ENCODE assay signal across 10 cellular contexts in genomic region chrY:14524246-14525180, GRCh38. TPM values are rescaled to one million over a fixed set of nuclear protein-coding genes. Genes with fewer than 3 reads are reported as not detected.
DNase-seq lines count a peak whose midpoint lies in the region; TF ChIP-seq lines count a peak whose summit lies in the region.
"Had no signal": no experiment of that assay in that cellular context is flagged by ENCODE, and none has a peak within 500 bp of the region (broad histone marks: within the 10 kb centered on the region; RNA-seq: fewer than 3 reads in every experiment).

TSS of gene NLGN4Y (plus strand) at chrY:14524529. CDS start at chrY:14622120, 97,591 bp downstream.

- peaks cover 30% of the 10 kb centered on the region for H3K27me3 Mint-ChIP-seq in T-helper 1 cell treated with Interleukin-12 subunit alpha and Interleukin-12 subunit beta and Interleukin-4 antibody, amounts not matched to agents 30 μg/mL and 1 μg/mL, for 36 hours (ENCODE audit: low read depth)

- no peak within 1 kb of the TSS for H3K27ac Mint-ChIP-seq in T-helper 1 cell treated with Interleukin-12 subunit alpha and Interleukin-12 subunit beta and Interleukin-4 antibody, amounts not matched to agents 30 μg/mL and 1 μg/mL, for 36 hours

- no peaks in the 10 kb centered on the region for H3K36me3 ChIP-seq in effector memory CD4-positive, alpha-beta T cell (ENCODE audit: control insufficient read depth, insufficient read depth, low read length)
- H3K36me3 ChIP-seq in spleen: no peaks in the 10 kb centered on the region
- no peaks in the 10 kb centered on the region for H3K36me3 ChIP-seq in ascending aorta
- H3K36me3 ChIP-seq: BLaER1, upper lobe of left lung had no signal

- peaks cover 2% of the 10 kb centered on the region for H3K4me1 Mint-ChIP-seq in T-helper 1 cell treated with Interleukin-12 subunit alpha and Interleukin-12 subunit beta and Interleukin-4 antibody, amounts not matched to agents 30 μg/mL and 1 μg/mL, for 36 hours (ENCODE audit: low read depth)

- no peak within 1 kb of the TSS for H3K27ac ChIP-seq in effector memory CD4-positive, alpha-beta T cell (ENCODE audit: insufficient read depth, low read length, poor library complexity, severe bottlenecking)
- H3K27ac ChIP-seq in spleen (peak within 1 kb of the TSS in 1 of 8 donors; percentile 11), ascending aorta (no peak within 1 kb of the TSS)
- H3K27ac ChIP-seq: BLaER1 had no signal

- DNase-seq in T-helper 1 cell: no peak
- DNase-seq in MV-4-11 (lab: John Stamatoyannopoulos, UW): peak; percentile 51
- no peak for DNase-seq in effector memory CD4-positive, alpha-beta T cell
- peak; percentile 55 for DNase-seq in putamen (ENCODE audit: low spot score)
- no peak for DNase-seq in spleen
- no peak for DNase-seq in NCI-H1694 treated with DMSO at 0.1 percent for 48 hours (lab: John Stamatoyannopoulos, UW)
- DNase-seq in ascending aorta (ENCODE audit: low spot score in 2 of 2): no peak

- peak within 1 kb of the TSS; percentile 68 for H3K4me3 Mint-ChIP-seq in T-helper 1 cell treated with Interleukin-12 subunit alpha and Interleukin-12 subunit beta and Interleukin-4 antibody, amounts not matched to agents 30 μg/mL and 1 μg/mL, for 36 hours

- intact Hi-C loops in spleen (cut with DNase I; ENCODE audit: low total_unique reads): no loop called here
- intact Hi-C loops in ascending aorta (cut with DNase I): no loop called here

- H3K36me3 Mint-ChIP-seq in T-helper 1 cell treated with Interleukin-12 subunit alpha and Interleukin-12 subunit beta and Interleukin-4 antibody, amounts not matched to agents 30 μg/mL and 1 μg/mL, for 36 hours (ENCODE audit: low read depth): no peaks in the 10 kb centered on the region

- no peaks in the 10 kb centered on the region for H3K9me3 ChIP-seq in effector memory CD4-positive, alpha-beta T cell (ENCODE audit: control insufficient read depth, low read length)
- no peaks in the 10 kb centered on the region for H3K9me3 ChIP-seq in spleen
- no peaks in the 10 kb centered on the region for H3K9me3 ChIP-seq in ascending aorta
- H3K9me3 ChIP-seq: BLaER1, upper lobe of left lung had no signal

- TF ChIP-seq CTCF in spleen (IDR thresholded peaks at IDR 0.05 in 8 of 11, conservative IDR thresholded peaks at IDR 0.05 in 3 of 11) (no peak), ascending aorta (IDR thresholded peaks at IDR 0.05) (no peak)

- peak within 1 kb of the TSS; percentile 40 for H3K4me3 ChIP-seq in effector memory CD4-positive, alpha-beta T cell (ENCODE audit: insufficient read depth, low read depth, low read length, poor library complexity, severe bottlenecking)
- H3K4me3 ChIP-seq in spleen (peak within 1 kb of the TSS in 3 of 8 donors; percentile 25 to 43 (median 37)), ascending aorta (no peak within 1 kb of the TSS)
- H3K4me3 ChIP-seq: BLaER1 had no signal

- H3K9me3 Mint-ChIP-seq in T-helper 1 cell treated with Interleukin-12 subunit alpha and Interleukin-12 subunit beta and Interleukin-4 antibody, amounts not matched to agents 30 μg/mL and 1 μg/mL, for 36 hours: no peaks in the 10 kb centered on the region

- no peaks in the 10 kb centered on the region for H3K4me1 ChIP-seq in effector memory CD4-positive, alpha-beta T cell (ENCODE audit: control insufficient read depth, insufficient read depth, low read length, poor library complexity, severe bottlenecking)
- H3K4me1 ChIP-seq in spleen: no peaks in the 10 kb centered on the region
- H3K4me1 ChIP-seq in ascending aorta: no peaks in the 10 kb centered on the region
- H3K4me1 ChIP-seq: BLaER1, upper lobe of left lung had no signal

- no peak for TF ChIP-seq POLR2A in spleen (IDR thresholded peaks at IDR 0.05)

- H3K27me3 ChIP-seq in effector memory CD4-positive, alpha-beta T cell (replicated peaks; ENCODE audit: control insufficient read depth, insufficient read depth, low read length, poor library complexity, severe bottlenecking): no peaks in the 10 kb centered on the region
- peaks cover 0 to 36% (median 0%) of the 10 kb centered on the region in 7 donors for H3K27me3 ChIP-seq in spleen (replicated peaks in 1 of 7)
- no peaks in the 10 kb centered on the region for H3K27me3 ChIP-seq in ascending aorta
- H3K27me3 ChIP-seq: BLaER1, upper lobe of left lung had no signal

- 0 to 2% (median 1%) methylated on average over 18 to 64 of the region's 64 CpGs; no CpG with 5 or more reads in 2 of the 5 donors for WGBS in spleen, 5 donors

RNA-seq across cellular contexts. Expression of gene NLGN4Y, which starts in this region (rescaled TPM):
- total RNA-seq in spleen (10 to 100 TPM in 1 of 7 donors, 1 to 10 TPM in 1, not detected in 5; 3.2 to 11.1 TPM), ascending aorta (not detected)
- polyA plus RNA-seq in spleen: under 1 TPM in 2 of 3 donors, not detected in 1; 0.35 to 0.50 TPM

Comparison
In these comparisons a context has a peak if more than half of its experiments do, and no peak if none do; other contexts are left out.
1. DNase-seq: peak in MV-4-11 (single experiment) and putamen (single experiment); none in T-helper 1 cell (0 of 5), effector memory CD4-positive, alpha-beta T cell (0 of 3), spleen (single experiment), NCI-H1694 treated with DMSO at 0.1 percent for 48 hours (single experiment) and ascending aorta (0 of 2).